In the genomic region with DNA sequence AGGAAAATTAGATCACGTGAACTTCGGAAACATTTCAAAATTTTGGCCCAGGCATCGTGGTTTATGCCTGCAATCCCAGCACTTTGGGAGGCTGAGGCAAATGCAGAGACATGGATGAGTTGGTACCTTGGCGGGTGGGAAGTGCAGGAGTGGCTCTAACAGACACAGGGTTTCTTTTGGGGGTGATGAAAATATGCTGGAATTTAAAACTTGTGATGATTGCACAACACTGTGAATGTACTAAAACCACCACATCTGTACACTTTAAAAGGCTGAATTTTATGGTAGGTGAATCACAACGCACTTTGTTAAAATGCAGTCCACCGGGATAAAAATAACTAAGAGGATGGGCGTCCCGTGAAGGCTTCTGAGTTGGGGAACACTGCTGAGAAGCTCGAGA, we compare ENCODE assay signal across 11 cellular contexts. TPM values are rescaled to one million over a fixed set of nuclear protein-coding genes. Genes with fewer than 3 reads are reported as not detected.
DNase-seq lines count a peak whose midpoint lies in the region; ATAC-seq and TF ChIP-seq lines count a peak whose summit lies in the region.
"Had no signal": no experiment of that assay in that cellular context is flagged by ENCODE, and none has a peak within 500 bp of the region (broad histone marks: within the 10 kb centered on the region; RNA-seq: fewer than 3 reads in every experiment).

No MANE protein-coding gene starts in this region.

- H3K4me3 Mint-ChIP-seq in T-helper 2 cell treated with Interferon-gamma antibody and Interleukin-4, amounts not matched to agents 5 μg/mL and 100 μg/mL, for 36 hours = no peak overlapping the region

- no peaks in the 10 kb centered on the region for H3K27me3 ChIP-seq in mammary epithelial cell (ENCODE audit: insufficient read depth, low read length)
- H3K27me3 ChIP-seq in left lung = no peaks in the 10 kb centered on the region
- no peaks in the 10 kb centered on the region for H3K27me3 ChIP-seq in vagina
- H3K27me3 ChIP-seq: BE2C had no signal

- no peak overlapping the region for H3K9ac ChIP-seq in mammary epithelial cell (ENCODE audit: insufficient read depth, low read length)

- BruUV-seq in mammary epithelial cell (replicated peaks; lab: Mats Ljungman, UMichigan) = no TSS peak

- no peak overlapping the region for H2AFZ ChIP-seq in mammary epithelial cell (ENCODE audit: low read depth, low read length)

- CTCF ChIA-PET in mammary epithelial cell (lab: Charles Lee; ENCODE audit: low non-redundant PET) = interaction anchor here (0.5 kb wide), 1 partner anchor 320 kb away, joined by 5 read pairs; no protein-coding TSS in a partner anchor

- no peak for TF ChIP-seq CTCF in mammary epithelial cell (conservative IDR thresholded peaks at IDR 0.05 in 1 of 2, IDR thresholded peaks at IDR 0.05 in 1 of 2; ENCODE audit: extremely low read depth in 1 of 2, insufficient read depth in 1 of 2, low read depth in 1 of 2, low read length in 2 of 2)
- TF ChIP-seq CTCF in left lung (IDR thresholded peaks at IDR 0.05) = no peak
- no peak for TF ChIP-seq CTCF in vagina (IDR thresholded peaks at IDR 0.05)

- peaks cover 80% of the 10 kb centered on the region for H3K79me2 ChIP-seq in mammary epithelial cell (ENCODE audit: insufficient read depth, low read length)

- H4K20me1 ChIP-seq in mammary epithelial cell (ENCODE audit: insufficient read depth, low read length) = peaks cover 7% of the 10 kb centered on the region

- dilution Hi-C loops in mammary epithelial cell (cut with HindIII; ENCODE audit: low sequenced_read_pairs) = no loop called here

- H3K4me1 ChIP-seq in mammary epithelial cell (ENCODE audit: insufficient read depth, low read length) (peaks cover 46% of the 10 kb centered on the region), left lung (peaks cover 34 to 77% of the 10 kb centered on the region in 2 donors), vagina (peaks cover 74% of the 10 kb centered on the region)

- H3K36me3 Mint-ChIP-seq in T-helper 2 cell treated with Interferon-gamma antibody and Interleukin-4, amounts not matched to agents 5 μg/mL and 100 μg/mL, for 36 hours (ENCODE audit: low read depth) = no peaks in the 10 kb centered on the region

- TF ChIP-seq POLR2A in vagina (IDR thresholded peaks at IDR 0.05) = no peak

- 8% methylated on average over 9 of the region's 9 CpGs for WGBS in mammary epithelial cell (ENCODE audit: low coverage, missing lambda C conversion rate)

- ATAC-seq in left cardiac atrium (peak in 1 of 2 donors; percentile 25), Right ventricle myocardium superior (ENCODE audit: poor library complexity) (no peak), left lung (no peak), HG03280 (IDR thresholded peaks at IDR 0.05; ENCODE audit: unreplicated experiment) (no peak)

- H3K9me3 Mint-ChIP-seq in T-helper 2 cell treated with Interferon-gamma antibody and Interleukin-4, amounts not matched to agents 5 μg/mL and 100 μg/mL, for 36 hours = no peaks in the 10 kb centered on the region

- H3K27me3 Mint-ChIP-seq in T-helper 2 cell treated with Interferon-gamma antibody and Interleukin-4, amounts not matched to agents 5 μg/mL and 100 μg/mL, for 36 hours (ENCODE audit: low read depth) = no peaks in the 10 kb centered on the region

- in situ Hi-C loops in mammary epithelial cell (cut with MboI; ENCODE audit: low sequenced_read_pairs in 2 of 2) = no loop called here

- no peak overlapping the region for H3K27ac ChIP-seq in mammary epithelial cell (ENCODE audit: insufficient read depth, low read depth, low read length)
- H3K27ac ChIP-seq in left lung = peak overlapping the region; percentile 22 to 87
- H3K27ac ChIP-seq in vagina = peak overlapping the region; percentile 69

- intact Hi-C loops in left cardiac atrium (cut with DNase I) = no loop called here
- intact Hi-C loops in Right ventricle myocardium superior (cut with DNase I) = loop anchor here (5.0 kb wide), 1 partner anchor 40 kb away; no protein-coding TSS in a partner anchor
- intact Hi-C loops in mammary epithelial cell (cut with micrococcal nuclease) = no loop called here
- intact Hi-C loops in left lung (cut with DNase I) = no loop called here
- intact Hi-C loops in vagina (cut with DNase I) = no loop called here

- H3K9me3 ChIP-seq in mammary epithelial cell (replicated peaks; ENCODE audit: insufficient read depth, low read length) (no peaks in the 10 kb centered on the region), left lung (no peaks in the 10 kb centered on the region), vagina (no peaks in the 10 kb centered on the region)
- H3K9me3 ChIP-seq: BE2C had no signal

- no peak overlapping the region for H3K27ac Mint-ChIP-seq in T-helper 2 cell treated with Interferon-gamma antibody and Interleukin-4, amounts not matched to agents 5 μg/mL and 100 μg/mL, for 36 hours

- H3K4me1 Mint-ChIP-seq in T-helper 2 cell treated with Interferon-gamma antibody and Interleukin-4, amounts not matched to agents 5 μg/mL and 100 μg/mL, for 36 hours (ENCODE audit: low read depth) = peaks cover 6% of the 10 kb centered on the region

- peak overlapping the region; percentile 78 for H3K4me2 ChIP-seq in mammary epithelial cell (ENCODE audit: insufficient read depth, low read depth, low read length)

- no peaks in the 10 kb centered on the region for H3K36me3 ChIP-seq in mammary epithelial cell (ENCODE audit: insufficient read depth, low read length)
- peaks cover 0 to 21% of the 10 kb centered on the region in 2 donors for H3K36me3 ChIP-seq in left lung
- H3K36me3 ChIP-seq in vagina = peaks cover 0 to 7% of the 10 kb centered on the region in 2 donors

- peak; percentile 21 for DNase-seq in left cardiac atrium
- no peak for DNase-seq in Right ventricle myocardium superior
- peak; percentile 64 for DNase-seq in mammary epithelial cell
- no peak for DNase-seq in left lung
- no peak for DNase-seq in vagina (ENCODE audit: extremely low spot score in 2 of 2)
- no peak for DNase-seq in GOT3 (lab: John Stamatoyannopoulos, UW)
- DNase-seq in T-helper 2 cell treated with Interferon-gamma antibody and Interleukin-4, amounts not matched to agents 5 μg/mL and 100 μg/mL, for 36 hours (ENCODE audit: low spot score) = no peak
- DNase-seq: NCI-H2081, retina had no signal

- no peak overlapping the region for H3K4me3 ChIP-seq in mammary epithelial cell (replicated peaks in 1 of 3; ENCODE audit: insufficient read depth in 1 of 3, low read depth in 2 of 3, low read length in 3 of 3)
- H3K4me3 ChIP-seq in left lung = no peak overlapping the region
- no peak overlapping the region for H3K4me3 ChIP-seq in vagina

RNA-seq across cellular contexts. Expression of a gene that starts 47.2 kb away (rescaled TPM):
- total RNA-seq in left cardiac atrium (10 to 100 TPM; 40.1 to 51.4 TPM), Right ventricle myocardium superior (37.2 TPM), mammary epithelial cell (10 to 100 TPM in 1 of 2 donors, 1 to 10 TPM in 1; 5.8 to 45.4 TPM), left lung (10 to 100 TPM; 69.3 to 71.3 TPM), vagina (25.5 TPM)
- 16.9 TPM for polyA plus RNA-seq in mammary epithelial cell
- 14.5 TPM for polyA minus RNA-seq in mammary epithelial cell

Comparison
In these comparisons a context has a peak if more than half of its experiments do, and no peak if none do; other contexts are left out.
1. DNase-seq: peak in left cardiac atrium (single experiment) and mammary epithelial cell (single experiment); none in Right ventricle myocardium superior (single experiment), left lung (0 of 2), vagina (0 of 2), GOT3 (single experiment) and T-helper 2 cell treated with Interferon-gamma antibody and Interleukin-4, amounts not matched to agents 5 μg/mL and 100 μg/mL, for 36 hours (single experiment).